ENCODE assay signal across 1 cellular context in the genomic region with DNA sequence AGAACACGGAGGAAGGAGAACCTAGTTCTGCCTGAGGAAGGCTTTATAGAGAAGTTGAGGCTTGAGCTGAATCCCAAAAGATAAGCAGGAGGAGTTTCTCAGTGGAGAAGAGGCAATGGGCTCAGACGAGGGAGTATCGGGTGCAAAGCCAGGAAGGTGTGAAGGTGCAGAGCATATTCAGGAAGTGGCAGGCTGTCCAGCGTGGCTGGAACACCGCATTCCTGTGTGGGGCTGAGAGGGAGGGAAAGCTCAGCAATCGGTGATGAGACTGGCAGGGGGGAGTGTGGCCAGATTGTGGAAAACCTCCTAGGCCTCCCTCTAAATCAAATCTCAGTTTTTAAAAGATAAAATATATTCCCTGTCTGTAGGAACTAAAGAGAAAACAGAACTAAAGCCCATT.
TF ChIP-seq lines count a peak whose summit lies in the region.

No MANE protein-coding gene starts in this region.

TF ChIP-seq in H1, 55 proteins besides CTCF, POLR2A, EP300 and RAD21:
- TF ChIP-seq, protein P1, sequence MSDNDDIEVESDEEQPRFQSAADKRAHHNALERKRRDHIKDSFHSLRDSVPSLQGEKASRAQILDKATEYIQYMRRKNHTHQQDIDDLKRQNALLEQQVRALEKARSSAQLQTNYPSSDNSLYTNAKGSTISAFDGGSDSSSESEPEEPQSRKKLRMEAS (IDR thresholded peaks at IDR 0.05): 0 out of 2 replicates have a peak, but pooled peaks have one; percentile 17
- no peak for TF ChIP-seq CTBP2 (IDR thresholded peaks at IDR 0.05; ENCODE audit: borderline replicate concordance, insufficient read depth, insufficient read length, low read length)
- TF ChIP-seq TEAD4 (IDR thresholded peaks at IDR 0.05; ENCODE audit: low read depth, low read length): peak; percentile 48; the same call in 1 of the 2 replicates
